In the genomic region with DNA sequence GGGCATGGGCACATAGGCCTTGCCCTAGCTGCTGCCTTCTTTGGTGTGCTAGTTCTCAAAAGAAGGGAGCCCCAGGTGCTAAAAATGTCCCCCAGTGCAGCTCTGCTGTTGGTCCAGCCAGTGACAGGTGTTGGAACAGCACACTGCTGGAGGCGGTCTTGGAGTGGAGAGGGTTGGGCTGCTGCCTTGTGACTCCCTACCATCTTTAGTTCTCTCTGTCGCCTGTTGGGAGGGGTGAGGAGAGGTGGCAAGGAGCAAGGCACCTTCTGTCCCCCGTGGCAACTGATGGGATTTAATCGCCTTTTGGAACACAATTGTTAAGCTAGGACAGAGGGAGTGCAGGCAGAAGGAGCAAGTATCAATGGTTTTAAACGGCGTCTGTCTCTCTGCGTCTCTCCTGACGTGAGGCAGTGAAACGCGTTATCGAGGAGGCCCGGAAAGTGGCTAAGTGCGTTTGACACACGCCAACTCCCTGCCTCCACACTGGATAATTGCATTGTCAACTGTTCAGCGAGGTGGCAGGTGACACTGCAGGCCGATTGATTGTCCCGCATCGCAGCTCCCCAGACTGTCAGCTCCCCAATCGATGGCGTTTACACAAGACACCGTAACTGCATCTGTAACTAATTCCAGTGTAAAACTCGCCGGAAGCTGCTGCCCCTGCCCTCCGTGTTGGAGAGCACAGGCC, we compare ENCODE assay signal across 13 cellular contexts. TPM values are rescaled to one million over a fixed set of nuclear protein-coding genes. Genes with fewer than 3 reads are reported as not detected.
DNase-seq lines count a peak whose midpoint lies in the region; ATAC-seq and TF ChIP-seq lines count a peak whose summit lies in the region.
"Had no signal": no experiment of that assay in that cellular context is flagged by ENCODE, and none has a peak within 500 bp of the region (broad histone marks: within the 10 kb centered on the region; RNA-seq: fewer than 3 reads in every experiment).

No MANE protein-coding gene starts in this region.

- TF ChIP-seq CTCF in tibial nerve (IDR thresholded peaks at IDR 0.05): no peak
- TF ChIP-seq CTCF in esophagus muscularis mucosa (IDR thresholded peaks at IDR 0.05): no peak

- intact Hi-C loops in Right ventricle myocardium superior (cut with DNase I) (no loop called here), esophagus muscularis mucosa (cut with DNase I) (no loop called here)

- no peak overlapping the region for H3K9ac ChIP-seq in rectal smooth muscle tissue (ENCODE audit: low read length)

- TF ChIP-seq POLR2A in tibial nerve (IDR thresholded peaks at IDR 0.05) (no peak), esophagus muscularis mucosa (IDR thresholded peaks at IDR 0.05; ENCODE audit: low read depth) (no peak)

- H3K4me1 ChIP-seq in rectal smooth muscle tissue (ENCODE audit: control insufficient read depth, insufficient read depth, low read length) (peaks cover 72% of the 10 kb centered on the region), tibial nerve (peaks cover 0 to 48% (median 0%) of the 10 kb centered on the region in 4 donors), esophagus muscularis mucosa (peaks cover 58 to 79% (median 63%) of the 10 kb centered on the region in 4 donors)
- H3K4me1 ChIP-seq: left lung, thyroid gland had no signal

- WGBS in tibial nerve, 2 donors: 71 to 72% methylated on average over 24 of the region's 24 CpGs
- 82% methylated on average over 24 of the region's 24 CpGs for WGBS in esophagus muscularis mucosa

- H3K4me3 ChIP-seq in rectal smooth muscle tissue (ENCODE audit: low read length) (no peak overlapping the region), tibial nerve (no peak overlapping the region), esophagus muscularis mucosa (no peak overlapping the region)
- H3K4me3 ChIP-seq: left lung, thyroid gland had no signal

- peak overlapping the region; percentile 1 for H3K27ac ChIP-seq in rectal smooth muscle tissue (ENCODE audit: low read depth, low read length)
- H3K27ac ChIP-seq in tibial nerve: no peak overlapping the region
- no peak overlapping the region for H3K27ac ChIP-seq in esophagus muscularis mucosa (replicated peaks in 1 of 4)
- H3K27ac ChIP-seq: left lung, thyroid gland had no signal

- DNase-seq in NCI-H1105 treated with DMSO at 0.1 percent for 48 hours (lab: John Stamatoyannopoulos, UW): peak; percentile 58
- DNase-seq in NCI-H2171 (lab: John Stamatoyannopoulos, UW): peak; percentile 44
- no peak for DNase-seq in Right ventricle myocardium superior
- DNase-seq in tibial nerve (ENCODE audit: low spot score in 2 of 2): no peak
- no peak for DNase-seq in esophagus muscularis mucosa (ENCODE audit: extremely low spot score)
- DNase-seq: activated CD8-positive, alpha-beta T cell treated with anti-CD3 and anti-CD28 coated beads, Interleukin-2, amount 10 ng/mL, durations not matched to agents 7 days and 5 days; activated naive CD8-positive, alpha-beta T cell treated with anti-CD3 and anti-CD28 coated beads, Interleukin-2, amount 50 U/mL, for 24 hours; effector memory CD4-positive, alpha-beta T cell; left lung; NK-92 treated with Interleukin-12 subunit alpha and Interleukin-12 subunit beta, amount 100 ng/mL, for 24 hours; thyroid gland had no signal

- TF ChIP-seq EP300 in tibial nerve (IDR thresholded peaks at IDR 0.05) (no peak), esophagus muscularis mucosa (IDR thresholded peaks at IDR 0.05) (no peak)

- peak; percentile 77 for ATAC-seq in Right ventricle myocardium superior (ENCODE audit: poor library complexity)
- no peak for ATAC-seq in GM18909 (IDR thresholded peaks at IDR 0.05; ENCODE audit: poor library complexity, unreplicated experiment)
- ATAC-seq: activated CD8-positive, alpha-beta T cell treated with anti-CD3 and anti-CD28 coated beads, Interleukin-2, amount 10 ng/mL, durations not matched to agents 7 days and 5 days; activated naive CD8-positive, alpha-beta T cell treated with anti-CD3 and anti-CD28 coated beads, Interleukin-2, amount 50 U/mL, for 24 hours; left lung had no signal

- H3K36me3 ChIP-seq in rectal smooth muscle tissue (ENCODE audit: control insufficient read depth, insufficient read depth, low read length) (peaks cover 36% of the 10 kb centered on the region), tibial nerve (peaks cover 3 to 100% (median 42%) of the 10 kb centered on the region in 3 donors), esophagus muscularis mucosa (peaks cover 41 to 98% (median 87%) of the 10 kb centered on the region in 4 donors)

- no peaks in the 10 kb centered on the region for H3K9me3 ChIP-seq in tibial nerve
- no peaks in the 10 kb centered on the region for H3K9me3 ChIP-seq in esophagus muscularis mucosa
- H3K9me3 ChIP-seq: left lung, thyroid gland had no signal

- no peaks in the 10 kb centered on the region for H3K27me3 ChIP-seq in rectal smooth muscle tissue (ENCODE audit: control insufficient read depth, insufficient read depth, low read length)
- H3K27me3 ChIP-seq in tibial nerve: no peaks in the 10 kb centered on the region
- H3K27me3 ChIP-seq in esophagus muscularis mucosa: no peaks in the 10 kb centered on the region
- H3K27me3 ChIP-seq: left lung, thyroid gland had no signal

RNA-seq across cellular contexts. Expression of gene TMEM53, which starts 34.0 kb away (rescaled TPM):
- total RNA-seq in Right ventricle myocardium superior (8.1 TPM), tibial nerve (10 to 100 TPM in 2 of 4 donors, 1 to 10 TPM in 2; 7.2 to 10.5 (median 9.5) TPM), esophagus muscularis mucosa (1 to 10 TPM; 4.5 to 7.0 (median 5.7) TPM)

RNA-seq across cellular contexts. Expression of gene ARMH1, which starts 34.2 kb away (rescaled TPM):
- total RNA-seq in Right ventricle myocardium superior: 0.83 TPM
- total RNA-seq in tibial nerve: 1 to 10 TPM in 3 of 4 donors, under 1 TPM in 1; 0.66 to 7.1 (median 2.9) TPM
- under 1 TPM; 0.26 to 0.75 (median 0.54) TPM for total RNA-seq in esophagus muscularis mucosa

Comparison
In these comparisons a context has a peak if more than half of its experiments do, and no peak if none do; other contexts are left out.
1. DNase-seq: peak in NCI-H1105 treated with DMSO at 0.1 percent for 48 hours (single experiment) and NCI-H2171 (single experiment); none in Right ventricle myocardium superior (single experiment), tibial nerve (0 of 2) and esophagus muscularis mucosa (single experiment).